Comparison of ENCODE assay signal across 35 cellular contexts in the genomic region with DNA sequence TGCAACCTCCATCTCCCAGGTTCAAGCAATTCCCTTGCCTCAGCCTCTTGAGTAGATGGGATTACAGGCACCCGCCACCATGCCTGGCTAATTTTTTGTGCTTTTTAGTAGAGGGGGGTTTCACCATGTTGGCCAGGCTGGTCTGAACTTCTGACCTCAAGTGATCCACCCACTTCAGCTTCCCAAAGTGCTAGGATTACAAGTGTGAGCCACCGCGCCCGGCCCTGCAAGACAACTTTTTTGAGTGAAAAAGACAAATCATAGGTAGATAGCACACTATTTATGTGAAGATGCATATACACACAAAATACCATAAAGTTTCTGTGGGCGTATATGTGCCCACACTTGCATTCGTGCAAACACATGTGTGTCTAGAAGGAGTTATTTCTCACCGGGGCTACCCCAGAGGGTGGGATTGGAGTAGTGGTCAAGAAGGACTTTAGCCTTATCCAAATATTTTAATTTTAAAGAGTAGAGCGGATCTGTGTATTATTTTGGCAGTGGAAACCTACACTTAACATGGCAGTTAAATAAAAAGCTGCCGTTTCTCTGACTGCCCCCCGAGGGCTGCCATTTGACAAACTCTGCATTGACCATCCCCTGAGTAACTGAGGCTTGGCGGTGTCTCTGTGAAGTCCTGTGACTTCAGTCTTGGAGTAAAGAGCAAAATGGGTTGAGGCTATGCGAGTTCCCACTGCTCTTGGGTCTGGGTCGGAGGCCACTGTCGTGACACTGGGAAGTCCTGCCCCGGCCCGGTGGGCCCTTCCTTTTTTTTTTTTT.
DNase-seq lines count a peak whose midpoint lies in the region; ATAC-seq and TF ChIP-seq lines count a peak whose summit lies in the region.
"Had no signal": no experiment of that assay in that cellular context is flagged by ENCODE, and none has a peak within 500 bp of the region (broad histone marks: within the 10 kb centered on the region; RNA-seq: fewer than 3 reads in every experiment).

No MANE protein-coding gene starts in this region.

- H3K9ac ChIP-seq in neural progenitor cell: no peak overlapping the region
- no peak overlapping the region for H3K9ac ChIP-seq in neuronal stem cell (ENCODE audit: low read depth, low read length, poor library complexity)
- H3K9ac ChIP-seq: BLaER1; BLaER1 treated with 17β-estradiol and CSF1 and Interleukin-3, amounts not matched to agents 10 nM and 100 nM had no signal

- POLR2A ChIA-PET in activated CD4-positive, alpha-beta memory T cell treated with anti-CD3 and anti-CD28 coated beads, Interleukin-2, amount 10 ng/mL, durations not matched to agents 7 days and 5 days (lab: Charles Lee): no interaction called here

- H3K27me3 ChIP-seq in neural progenitor cell (no peaks in the 10 kb centered on the region), neuronal stem cell (ENCODE audit: control insufficient read depth in 3 of 3, insufficient read depth in 3 of 3, low read depth in 1 of 3, low read length in 3 of 3) (no peaks in the 10 kb centered on the region)
- H3K27me3 ChIP-seq: BE2C; BLaER1; BLaER1 treated with 17β-estradiol and CSF1 and Interleukin-3, amounts not matched to agents 10 nM and 100 nM had no signal

- peak overlapping the region; percentile 50 for H3K4me3 Mint-ChIP-seq in neural progenitor cell
- no peak overlapping the region for H3K4me3 Mint-ChIP-seq in stimulated activated naive B cell treated with anti-CD40 and anti-IgM and Interleukin-4, amounts not matched to agents 10 μg/mL and 1 μg/mL and 100 μg/mL, for 72 hours
- H3K4me3 Mint-ChIP-seq in activated CD4-positive, alpha-beta memory T cell treated with anti-CD3 and anti-CD28 coated beads, Interleukin-2, amount 10 ng/mL, durations not matched to agents 7 days and 5 days: no peak overlapping the region
- H3K4me3 Mint-ChIP-seq: B cell; CD14-positive monocyte; CD4-positive, alpha-beta memory T cell; CD4-positive, alpha-beta T cell; CD4-positive, CD25-positive, alpha-beta regulatory T cell; CD8-positive, alpha-beta memory T cell; CD8-positive, alpha-beta T cell had no signal

- WGBS in neuronal stem cell (ENCODE audit: extremely low coverage in 2 of 2, insufficient read length in 2 of 2, insufficient replicate concordance in 1 of 2), 2 donors: no CpG with 5 or more reads among the region's 16 CpGs

- no peaks in the 10 kb centered on the region for H3K79me1 ChIP-seq in neuronal stem cell (ENCODE audit: low read depth, low read length)

- TF ChIP-seq CTCF in neural progenitor cell (IDR thresholded peaks at IDR 0.05): no peak

- H2AFZ ChIP-seq in neural progenitor cell (replicated peaks): no peak overlapping the region
- no peak overlapping the region for H2AFZ ChIP-seq in neuronal stem cell (ENCODE audit: low read length)

- peak overlapping the region; percentile 20 for H2AK5ac ChIP-seq in neuronal stem cell (ENCODE audit: low read depth, low read length)

- peaks cover 4% of the 10 kb centered on the region for H3K9me3 Mint-ChIP-seq in neural progenitor cell
- peaks cover 0 to 7% of the 10 kb centered on the region in 2 donors for H3K9me3 Mint-ChIP-seq in stimulated activated naive B cell treated with anti-CD40 and anti-IgM and Interleukin-4, amounts not matched to agents 10 μg/mL and 1 μg/mL and 100 μg/mL, for 72 hours
- no peaks in the 10 kb centered on the region for H3K9me3 Mint-ChIP-seq in activated CD4-positive, alpha-beta memory T cell treated with anti-CD3 and anti-CD28 coated beads, Interleukin-2, amount 10 ng/mL, durations not matched to agents 7 days and 5 days
- H3K9me3 Mint-ChIP-seq: CD4-positive, alpha-beta T cell had no signal

- no peak overlapping the region for H3K14ac ChIP-seq in neuronal stem cell (ENCODE audit: low read length)

- peaks cover 56% of the 10 kb centered on the region for H3K4me1 Mint-ChIP-seq in neural progenitor cell
- H3K4me1 Mint-ChIP-seq in stimulated activated naive B cell treated with anti-CD40 and anti-IgM and Interleukin-4, amounts not matched to agents 10 μg/mL and 1 μg/mL and 100 μg/mL, for 72 hours: no peaks in the 10 kb centered on the region
- H3K4me1 Mint-ChIP-seq in activated CD4-positive, alpha-beta memory T cell treated with anti-CD3 and anti-CD28 coated beads, Interleukin-2, amount 10 ng/mL, durations not matched to agents 7 days and 5 days: no peaks in the 10 kb centered on the region
- H3K4me1 Mint-ChIP-seq: B cell; CD14-positive monocyte; CD4-positive, CD25-positive, alpha-beta regulatory T cell; CD8-positive, alpha-beta memory T cell had no signal

- no peaks in the 10 kb centered on the region for H4K20me1 ChIP-seq in neural progenitor cell (ENCODE audit: low read depth)
- H4K20me1 ChIP-seq: BLaER1; BLaER1 treated with 17β-estradiol and CSF1 and Interleukin-3, amounts not matched to agents 10 nM and 100 nM had no signal

- H2BK120ac ChIP-seq in neuronal stem cell (ENCODE audit: low read depth, low read length): no peak overlapping the region

- H3K27ac ChIP-seq in neural progenitor cell (no peak overlapping the region), neuronal stem cell (replicated peaks; ENCODE audit: low read length) (no peak overlapping the region)
- H3K27ac ChIP-seq: 22Rv1; A549; BLaER1; BLaER1 treated with 17β-estradiol and CSF1 and Interleukin-3, amounts not matched to agents 10 nM and 100 nM; C4-2B had no signal

- intact Hi-C loops in posterior vena cava (cut with DNase I): loop anchor here in 1 of 2 donors (5.0 kb wide), 1 partner anchor 847 kb away; no protein-coding TSS in a partner anchor

- H3K36me3 Mint-ChIP-seq in neural progenitor cell: no peaks in the 10 kb centered on the region
- H3K36me3 Mint-ChIP-seq in stimulated activated naive B cell treated with anti-CD40 and anti-IgM and Interleukin-4, amounts not matched to agents 10 μg/mL and 1 μg/mL and 100 μg/mL, for 72 hours: no peaks in the 10 kb centered on the region
- H3K36me3 Mint-ChIP-seq in activated CD4-positive, alpha-beta memory T cell treated with anti-CD3 and anti-CD28 coated beads, Interleukin-2, amount 10 ng/mL, durations not matched to agents 7 days and 5 days (ENCODE audit: low read depth): no peaks in the 10 kb centered on the region
- H3K36me3 Mint-ChIP-seq: CD14-positive monocyte; CD4-positive, alpha-beta memory T cell; CD4-positive, CD25-positive, alpha-beta regulatory T cell; CD8-positive, alpha-beta memory T cell; CD8-positive, alpha-beta T cell had no signal

- no peak overlapping the region for H2BK5ac ChIP-seq in neuronal stem cell (ENCODE audit: low read length)

- H4K91ac ChIP-seq in neuronal stem cell (ENCODE audit: low read depth, low read length, poor library complexity): no peak overlapping the region

- H3K27me3 Mint-ChIP-seq in neural progenitor cell (ENCODE audit: insufficient read depth, low read depth): peaks cover 14% of the 10 kb centered on the region
- peaks cover 8 to 14% of the 10 kb centered on the region in 2 donors for H3K27me3 Mint-ChIP-seq in stimulated activated naive B cell treated with anti-CD40 and anti-IgM and Interleukin-4, amounts not matched to agents 10 μg/mL and 1 μg/mL and 100 μg/mL, for 72 hours
- no peaks in the 10 kb centered on the region for H3K27me3 Mint-ChIP-seq in activated CD4-positive, alpha-beta memory T cell treated with anti-CD3 and anti-CD28 coated beads, Interleukin-2, amount 10 ng/mL, durations not matched to agents 7 days and 5 days

- no peak overlapping the region for H3K18ac ChIP-seq in neuronal stem cell (ENCODE audit: low read length)

- no peak overlapping the region for H3K4ac ChIP-seq in neuronal stem cell (ENCODE audit: low read length)

- H3K27ac Mint-ChIP-seq in neural progenitor cell: peak overlapping the region; percentile 66
- H3K27ac Mint-ChIP-seq in stimulated activated naive B cell treated with anti-CD40 and anti-IgM and Interleukin-4, amounts not matched to agents 10 μg/mL and 1 μg/mL and 100 μg/mL, for 72 hours: no peak overlapping the region
- no peak overlapping the region for H3K27ac Mint-ChIP-seq in activated CD4-positive, alpha-beta memory T cell treated with anti-CD3 and anti-CD28 coated beads, Interleukin-2, amount 10 ng/mL, durations not matched to agents 7 days and 5 days
- H3K27ac Mint-ChIP-seq: B cell; CD14-positive monocyte; CD4-positive, alpha-beta memory T cell; CD4-positive, alpha-beta T cell; CD4-positive, CD25-positive, alpha-beta regulatory T cell; CD8-positive, alpha-beta T cell had no signal

- no peak overlapping the region for H4K8ac ChIP-seq in neuronal stem cell (ENCODE audit: low read depth, low read length)

- DNase-seq in mesenteric fat pad (ENCODE audit: low spot score) (peak; percentile 57), neural progenitor cell (ENCODE audit: low spot score) (no peak), neuronal stem cell (ENCODE audit: low spot score) (no peak), posterior vena cava (ENCODE audit: low spot score) (peak; percentile 26), NCI-H2227 (lab: John Stamatoyannopoulos, UW; ENCODE audit: unreplicated experiment) (no peak)
- DNase-seq in stimulated activated naive B cell treated with anti-CD40 and anti-IgM and Interleukin-4, amounts not matched to agents 10 μg/mL and 1 μg/mL and 100 μg/mL, for 72 hours: no peak
- no peak for DNase-seq in activated CD4-positive, alpha-beta memory T cell treated with anti-CD3 and anti-CD28 coated beads, Interleukin-2, amount 10 ng/mL, durations not matched to agents 7 days and 5 days
- no peak for DNase-seq in activated CD4-positive, alpha-beta T cell treated with anti-CD3 and anti-CD28 coated beads, Interleukin-2, amount 50 U/mL, for 1 hour
- DNase-seq: 8988T; ACHN; AML-193; BE2C; C1 segment of cervical spinal cord; Caco-2; Calu3; CD4-positive, alpha-beta memory T cell; CD4-positive, alpha-beta T cell; CD4-positive, CD25-positive, alpha-beta regulatory T cell; CD8-positive, alpha-beta memory T cell; CD8-positive, alpha-beta T cell; COR-L47; DMS 273 treated with DMSO at 0.1 percent for 48 hours; DMS153; DMS53; DMS79; DMS79 treated with DMSO at 0.1 percent for 48 hours; DND-41; EL had no signal

- CTCF ChIA-PET in activated CD4-positive, alpha-beta memory T cell treated with anti-CD3 and anti-CD28 coated beads, Interleukin-2, amount 10 ng/mL, durations not matched to agents 7 days and 5 days (lab: Charles Lee): no interaction called here

- ATAC-seq in stimulated activated naive B cell treated with anti-CD40 and anti-IgM and Interleukin-4, amounts not matched to agents 10 μg/mL and 1 μg/mL and 100 μg/mL, for 72 hours (replicated peaks): no peak
- ATAC-seq: A549; CD8-positive, alpha-beta T cell had no signal

- H3K9me3 ChIP-seq in neural progenitor cell (ENCODE audit: low read depth): no peaks in the 10 kb centered on the region
- H3K9me3 ChIP-seq in neuronal stem cell (replicated peaks in 1 of 2; ENCODE audit: control insufficient read depth in 2 of 2, insufficient read depth in 1 of 2, low read depth in 1 of 2, low read length in 2 of 2): no peaks in the 10 kb centered on the region
- H3K9me3 ChIP-seq: BE2C, Caco-2 had no signal

- H3K4me1 ChIP-seq in neural progenitor cell: peaks cover 17% of the 10 kb centered on the region
- peaks cover 20 to 22% of the 10 kb centered on the region in 2 donors for H3K4me1 ChIP-seq in neuronal stem cell (ENCODE audit: control insufficient read depth in 2 of 2, insufficient read depth in 1 of 2, low read depth in 1 of 2, low read length in 2 of 2)
- H3K4me1 ChIP-seq: A549; BE2C; BLaER1; BLaER1 treated with 17β-estradiol and CSF1 and Interleukin-3, amounts not matched to agents 10 nM and 100 nM; Caco-2 had no signal

- peaks cover 6% of the 10 kb centered on the region for H3F3A ChIP-seq in neural progenitor cell (ENCODE audit: low read depth)

- H3K79me2 ChIP-seq in neural progenitor cell (ENCODE audit: low read depth): no peaks in the 10 kb centered on the region

- H3K23ac ChIP-seq in neuronal stem cell (ENCODE audit: low read depth, low read length, poor library complexity): no peak overlapping the region

- no peak overlapping the region for H2BK15ac ChIP-seq in neuronal stem cell (ENCODE audit: low read length)

- no peaks in the 10 kb centered on the region for H3K36me3 ChIP-seq in neural progenitor cell
- H3K36me3 ChIP-seq in neuronal stem cell (replicated peaks in 1 of 2; ENCODE audit: control insufficient read depth in 2 of 2, insufficient read depth in 2 of 2, low read length in 2 of 2): no peaks in the 10 kb centered on the region
- H3K36me3 ChIP-seq: BE2C; BLaER1; BLaER1 treated with 17β-estradiol and CSF1 and Interleukin-3, amounts not matched to agents 10 nM and 100 nM had no signal

- H3K4me2 ChIP-seq in neural progenitor cell (no peak overlapping the region), neuronal stem cell (ENCODE audit: insufficient read depth, low read length, poor library complexity, severe bottlenecking) (no peak overlapping the region)
- H3K4me2 ChIP-seq: A549; BLaER1; BLaER1 treated with 17β-estradiol and CSF1 and Interleukin-3, amounts not matched to agents 10 nM and 100 nM had no signal

- no peak overlapping the region for H2BK12ac ChIP-seq in neuronal stem cell (ENCODE audit: low read length)

- H3K4me3 ChIP-seq in neural progenitor cell (no peak overlapping the region), neuronal stem cell (ENCODE audit: low read length in 2 of 2) (no peak overlapping the region)
- H3K4me3 ChIP-seq: A549; BLaER1; BLaER1 treated with 17β-estradiol and CSF1 and Interleukin-3, amounts not matched to agents 10 nM and 100 nM had no signal

Comparison
In these comparisons a context has a peak if more than half of its experiments do, and no peak if none do; other contexts are left out.
1. DNase-seq: peak in mesenteric fat pad (single experiment) and posterior vena cava (single experiment); none in neural progenitor cell (single experiment), neuronal stem cell (single experiment), stimulated activated naive B cell treated with anti-CD40 and anti-IgM and Interleukin-4, amounts not matched to agents 10 μg/mL and 1 μg/mL and 100 μg/mL, for 72 hours (single experiment), activated CD4-positive, alpha-beta memory T cell treated with anti-CD3 and anti-CD28 coated beads, Interleukin-2, amount 10 ng/mL, durations not matched to agents 7 days and 5 days (single experiment), activated CD4-positive, alpha-beta T cell treated with anti-CD3 and anti-CD28 coated beads, Interleukin-2, amount 50 U/mL, for 1 hour (single experiment) and NCI-H2227 (single experiment).